1 cellular context compared by ENCODE assay signal in genomic region chr7:4931932-4932331, GRCh38.
TF ChIP-seq lines count a peak whose summit lies in the region.

No MANE protein-coding gene starts in this region.

TF ChIP-seq in HepG2, 621 proteins besides CTCF, POLR2A, EP300 and RAD21:
- TF ChIP-seq MXI1 (IDR thresholded peaks at IDR 0.05; ENCODE audit: borderline replicate concordance, low read depth, low read length) (peak; percentile 51; the same call in 1 of the 3 replicates), U2AF2 (IDR thresholded peaks at IDR 0.05; ENCODE audit: low read depth, low read length) (0 out of 2 replicates have a peak, but pooled peaks have one; percentile 34), RFX3 (CRISPR knock-in tag; IDR thresholded peaks at IDR 0.05) (peak; percentile 83), ZNF138 (CRISPR knock-in tag; IDR thresholded peaks at IDR 0.05; ENCODE audit: low read depth) (no peak), RFX5 (IDR thresholded peaks at IDR 0.05; ENCODE audit: low read depth, low read length) (peak; percentile 84), ZNF468 (CRISPR knock-in tag; IDR thresholded peaks at IDR 0.05) (no peak), ZNF713 (CRISPR knock-in tag; IDR thresholded peaks at IDR 0.05) (no peak), RFX1 (IDR thresholded peaks at IDR 0.05) (peak; percentile 67; the same call in 1 of the 2 replicates), SMC3 (IDR thresholded peaks at IDR 0.05; ENCODE audit: low read length) (no peak), ZEB1 (IDR thresholded peaks at IDR 0.05; ENCODE audit: insufficient replicate concordance, low read depth) (no peak)
- TF ChIP-seq, protein P1, sequence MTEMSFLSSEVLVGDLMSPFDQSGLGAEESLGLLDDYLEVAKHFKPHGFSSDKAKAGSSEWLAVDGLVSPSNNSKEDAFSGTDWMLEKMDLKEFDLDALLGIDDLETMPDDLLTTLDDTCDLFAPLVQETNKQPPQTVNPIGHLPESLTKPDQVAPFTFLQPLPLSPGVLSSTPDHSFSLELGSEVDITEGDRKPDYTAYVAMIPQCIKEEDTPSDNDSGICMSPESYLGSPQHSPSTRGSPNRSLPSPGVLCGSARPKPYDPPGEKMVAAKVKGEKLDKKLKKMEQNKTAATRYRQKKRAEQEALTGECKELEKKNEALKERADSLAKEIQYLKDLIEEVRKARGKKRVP (CRISPR knock-in tag; IDR thresholded peaks at IDR 0.05): no peak
- TF ChIP-seq, protein P2, sequence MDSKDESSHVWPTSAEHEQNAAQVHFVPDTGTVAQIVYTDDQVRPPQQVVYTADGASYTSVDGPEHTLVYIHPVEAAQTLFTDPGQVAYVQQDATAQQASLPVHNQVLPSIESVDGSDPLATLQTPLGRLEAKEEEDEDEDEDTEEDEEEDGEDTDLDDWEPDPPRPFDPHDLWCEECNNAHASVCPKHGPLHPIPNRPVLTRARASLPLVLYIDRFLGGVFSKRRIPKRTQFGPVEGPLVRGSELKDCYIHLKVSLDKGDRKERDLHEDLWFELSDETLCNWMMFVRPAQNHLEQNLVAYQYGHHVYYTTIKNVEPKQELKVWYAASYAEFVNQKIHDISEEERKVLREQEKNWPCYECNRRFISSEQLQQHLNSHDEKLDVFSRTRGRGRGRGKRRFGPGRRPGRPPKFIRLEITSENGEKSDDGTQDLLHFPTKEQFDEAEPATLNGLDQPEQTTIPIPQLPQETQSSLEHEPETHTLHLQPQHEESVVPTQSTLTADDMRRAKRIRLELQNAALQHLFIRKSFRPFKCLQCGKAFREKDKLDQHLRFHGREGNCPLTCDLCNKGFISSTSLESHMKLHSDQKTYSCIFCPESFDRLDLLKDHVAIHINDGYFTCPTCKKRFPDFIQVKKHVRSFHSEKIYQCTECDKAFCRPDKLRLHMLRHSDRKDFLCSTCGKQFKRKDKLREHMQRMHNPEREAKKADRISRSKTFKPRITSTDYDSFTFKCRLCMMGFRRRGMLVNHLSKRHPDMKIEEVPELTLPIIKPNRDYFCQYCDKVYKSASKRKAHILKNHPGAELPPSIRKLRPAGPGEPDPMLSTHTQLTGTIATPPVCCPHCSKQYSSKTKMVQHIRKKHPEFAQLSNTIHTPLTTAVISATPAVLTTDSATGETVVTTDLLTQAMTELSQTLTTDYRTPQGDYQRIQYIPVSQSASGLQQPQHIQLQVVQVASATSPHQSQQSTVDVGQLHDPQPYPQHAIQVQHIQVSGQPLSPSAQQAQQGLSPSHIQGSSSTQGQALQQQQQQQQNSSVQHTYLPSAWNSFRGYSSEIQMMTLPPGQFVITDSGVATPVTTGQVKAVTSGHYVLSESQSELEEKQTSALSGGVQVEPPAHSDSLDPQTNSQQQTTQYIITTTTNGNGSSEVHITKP (CRISPR knock-in tag; IDR thresholded peaks at IDR 0.05; ENCODE audit: low read depth): no peak
